Comparison of ENCODE assay signal across 27 cellular contexts in genomic region chr16:88556294-88556988, GRCh38.
"Had no signal": no experiment of that assay in that cellular context is flagged by ENCODE, and none has a peak within 500 bp of the region (broad histone marks: within the 10 kb centered on the region; RNA-seq: fewer than 3 reads in every experiment).

No MANE protein-coding gene starts in this region.

- DNase-seq: activated CD4-positive, alpha-beta T cell treated with anti-CD3 and anti-CD28 coated beads, Interleukin-2, amount 10 ng/mL, durations not matched to agents 24 days and 14 days; activated CD4-positive, alpha-beta T cell treated with anti-CD3 and anti-CD28 coated beads, Interleukin-2, amount 50 U/mL, for 4 hours; activated CD8-positive, alpha-beta T cell treated with anti-CD3 and anti-CD28 coated beads, Interleukin-2, amount 10 ng/mL, durations not matched to agents 7 days and 5 days; activated gamma-delta T cell; activated naive CD4-positive, alpha-beta T cell treated with anti-CD3 and anti-CD28 coated beads for 36 hours; activated T-cell treated with anti-CD3 and anti-CD28 coated beads, Interleukin-2, amount 50 U/mL, for 24 hours; adrenal gland; anterior cingulate cortex; brain microvascular endothelial cell; central memory CD4-positive, alpha-beta T cell; Karpas-422; KBM-7; NCI-H1048; NCI-H1105 treated with DMSO at 0.1 percent for 48 hours; NCI-H1436; NCI-H1694; NCI-H1930; NCI-H2081 treated with DMSO at 0.1 percent for 48 hours; NCI-H345; NCI-H526; NCI-H748 treated with DMSO at 0.1 percent for 48 hours; OCI-M1; SHP77; SJCRH30; T1000 had no signal

- H3K36me3 ChIP-seq: adrenal gland, brain microvascular endothelial cell, SJCRH30 had no signal

- H3K27ac ChIP-seq: adrenal gland, brain microvascular endothelial cell, SJCRH30, SK-N-MC had no signal

- H3K4me1 ChIP-seq: SJCRH30 had no signal

- H3K9me3 ChIP-seq: adrenal gland, SJCRH30 had no signal

- H3K27me3 ChIP-seq: adrenal gland, SJCRH30 had no signal

- ATAC-seq: activated CD8-positive, alpha-beta T cell treated with anti-CD3 and anti-CD28 coated beads, Interleukin-2, amount 10 ng/mL, durations not matched to agents 7 days and 5 days; activated naive CD4-positive, alpha-beta T cell treated with anti-CD3 and anti-CD28 coated beads, Interleukin-2, amount 50 U/mL, for 72 hours had no signal

- H3K4me3 ChIP-seq: adrenal gland, SJCRH30, SK-N-MC had no signal
